ENCODE assay signal across 1 cellular context in the genomic region with DNA sequence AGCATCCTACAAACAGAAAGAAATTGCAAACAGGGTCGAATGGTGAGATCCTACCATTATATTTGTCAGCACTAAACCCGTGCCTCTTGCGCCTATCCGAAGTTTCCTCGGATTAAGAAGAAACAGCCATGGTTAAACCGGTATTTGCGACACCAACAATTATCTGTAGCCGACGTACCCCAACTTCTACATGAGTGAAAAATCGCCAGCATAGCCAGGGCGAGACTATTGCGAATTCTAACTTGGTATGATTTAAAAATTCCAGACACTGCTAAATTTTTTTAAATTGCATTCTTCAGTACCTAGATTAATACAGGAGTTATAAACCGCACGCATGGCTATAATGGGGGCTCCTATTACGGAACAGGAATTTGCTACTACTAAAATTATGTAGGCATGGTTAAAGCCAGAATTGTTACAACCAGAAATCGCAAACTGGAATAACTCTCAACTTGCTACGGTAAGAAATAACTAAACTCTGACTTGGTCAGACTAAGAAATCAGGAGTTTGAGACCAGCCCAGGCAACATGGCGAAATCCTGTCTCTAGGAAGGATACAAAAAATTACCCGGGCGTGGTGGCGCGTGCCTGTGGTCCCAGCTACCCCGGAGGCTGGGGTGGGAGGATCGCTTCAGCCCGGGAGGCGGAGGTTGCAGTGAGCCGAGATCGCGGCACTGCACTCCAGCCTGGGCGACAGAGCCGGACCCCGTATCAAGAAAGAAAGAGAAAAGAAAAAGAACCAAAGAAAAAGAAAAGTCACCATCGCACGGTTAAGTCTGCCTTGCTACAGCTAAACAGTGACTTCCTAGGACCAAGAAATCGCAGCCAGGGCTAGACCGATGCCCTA.
TF ChIP-seq lines count a peak whose summit lies in the region.

No MANE protein-coding gene starts in this region.

TF ChIP-seq in K562, 482 proteins besides CTCF, POLR2A, EP300 and RAD21 (continued from another document and continues in another):
- TF ChIP-seq, protein P1, sequence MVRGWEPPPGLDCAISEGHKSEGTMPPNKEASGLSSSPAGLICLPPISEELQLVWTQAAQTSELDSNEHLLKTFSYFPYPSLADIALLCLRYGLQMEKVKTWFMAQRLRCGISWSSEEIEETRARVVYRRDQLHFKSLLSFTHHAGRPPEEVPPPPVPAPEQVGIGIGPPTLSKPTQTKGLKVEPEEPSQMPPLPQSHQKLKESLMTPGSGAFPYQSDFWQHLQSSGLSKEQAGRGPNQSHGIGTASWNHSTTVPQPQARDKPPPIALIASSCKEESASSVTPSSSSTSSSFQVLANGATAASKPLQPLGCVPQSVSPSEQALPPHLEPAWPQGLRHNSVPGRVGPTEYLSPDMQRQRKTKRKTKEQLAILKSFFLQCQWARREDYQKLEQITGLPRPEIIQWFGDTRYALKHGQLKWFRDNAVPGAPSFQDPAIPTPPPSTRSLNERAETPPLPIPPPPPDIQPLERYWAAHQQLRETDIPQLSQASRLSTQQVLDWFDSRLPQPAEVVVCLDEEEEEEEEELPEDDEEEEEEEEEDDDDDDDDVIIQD (CRISPR knock-in tag; IDR thresholded peaks at IDR 0.05), result no peak
- no peak for TF ChIP-seq HCFC1 (IDR thresholded peaks at IDR 0.05; ENCODE audit: low read depth, low read length)
- TF ChIP-seq SRF (CRISPR knock-in tag; IDR thresholded peaks at IDR 0.05), result peak in 1 of 2 experiments; percentile 14; a peak in 1 of 4 replicates
- TF ChIP-seq, protein P2, sequence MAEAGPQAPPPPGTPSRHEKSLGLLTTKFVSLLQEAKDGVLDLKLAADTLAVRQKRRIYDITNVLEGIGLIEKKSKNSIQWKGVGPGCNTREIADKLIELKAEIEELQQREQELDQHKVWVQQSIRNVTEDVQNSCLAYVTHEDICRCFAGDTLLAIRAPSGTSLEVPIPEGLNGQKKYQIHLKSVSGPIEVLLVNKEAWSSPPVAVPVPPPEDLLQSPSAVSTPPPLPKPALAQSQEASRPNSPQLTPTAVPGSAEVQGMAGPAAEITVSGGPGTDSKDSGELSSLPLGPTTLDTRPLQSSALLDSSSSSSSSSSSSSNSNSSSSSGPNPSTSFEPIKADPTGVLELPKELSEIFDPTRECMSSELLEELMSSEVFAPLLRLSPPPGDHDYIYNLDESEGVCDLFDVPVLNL (CRISPR knock-in tag; IDR thresholded peaks at IDR 0.05; ENCODE audit: low read depth), result no peak
- TF ChIP-seq, protein P3, sequence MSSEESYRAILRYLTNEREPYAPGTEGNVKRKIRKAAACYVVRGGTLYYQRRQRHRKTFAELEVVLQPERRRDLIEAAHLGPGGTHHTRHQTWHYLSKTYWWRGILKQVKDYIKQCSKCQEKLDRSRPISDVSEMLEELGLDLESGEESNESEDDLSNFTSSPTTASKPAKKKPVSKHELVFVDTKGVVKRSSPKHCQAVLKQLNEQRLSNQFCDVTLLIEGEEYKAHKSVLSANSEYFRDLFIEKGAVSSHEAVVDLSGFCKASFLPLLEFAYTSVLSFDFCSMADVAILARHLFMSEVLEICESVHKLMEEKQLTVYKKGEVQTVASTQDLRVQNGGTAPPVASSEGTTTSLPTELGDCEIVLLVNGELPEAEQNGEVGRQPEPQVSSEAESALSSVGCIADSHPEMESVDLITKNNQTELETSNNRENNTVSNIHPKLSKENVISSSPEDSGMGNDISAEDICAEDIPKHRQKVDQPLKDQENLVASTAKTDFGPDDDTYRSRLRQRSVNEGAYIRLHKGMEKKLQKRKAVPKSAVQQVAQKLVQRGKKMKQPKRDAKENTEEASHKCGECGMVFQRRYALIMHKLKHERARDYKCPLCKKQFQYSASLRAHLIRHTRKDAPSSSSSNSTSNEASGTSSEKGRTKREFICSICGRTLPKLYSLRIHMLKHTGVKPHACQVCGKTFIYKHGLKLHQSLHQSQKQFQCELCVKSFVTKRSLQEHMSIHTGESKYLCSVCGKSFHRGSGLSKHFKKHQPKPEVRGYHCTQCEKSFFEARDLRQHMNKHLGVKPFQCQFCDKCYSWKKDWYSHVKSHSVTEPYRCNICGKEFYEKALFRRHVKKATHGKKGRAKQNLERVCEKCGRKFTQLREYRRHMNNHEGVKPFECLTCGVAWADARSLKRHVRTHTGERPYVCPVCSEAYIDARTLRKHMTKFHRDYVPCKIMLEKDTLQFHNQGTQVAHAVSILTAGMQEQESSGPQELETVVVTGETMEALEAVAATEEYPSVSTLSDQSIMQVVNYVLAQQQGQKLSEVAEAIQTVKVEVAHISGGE (CRISPR knock-in tag; IDR thresholded peaks at IDR 0.05), result no peak
- TF ChIP-seq, protein P4, sequence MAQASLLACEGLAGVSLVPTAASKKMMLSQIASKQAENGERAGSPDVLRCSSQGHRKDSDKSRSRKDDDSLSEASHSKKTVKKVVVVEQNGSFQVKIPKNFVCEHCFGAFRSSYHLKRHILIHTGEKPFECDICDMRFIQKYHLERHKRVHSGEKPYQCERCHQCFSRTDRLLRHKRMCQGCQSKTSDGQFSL (CRISPR knock-in tag; IDR thresholded peaks at IDR 0.05), result no peak
- TF ChIP-seq, protein P4 (tag; IDR thresholded peaks at IDR 0.05), result no peak
- no peak for TF ChIP-seq FOXJ3 (CRISPR knock-in tag; IDR thresholded peaks at IDR 0.05)
- no peak for TF ChIP-seq SMAD1 (IDR thresholded peaks at IDR 0.05; ENCODE audit: low read depth, low read length, partially characterized antibody)
- TF ChIP-seq, protein P5, sequence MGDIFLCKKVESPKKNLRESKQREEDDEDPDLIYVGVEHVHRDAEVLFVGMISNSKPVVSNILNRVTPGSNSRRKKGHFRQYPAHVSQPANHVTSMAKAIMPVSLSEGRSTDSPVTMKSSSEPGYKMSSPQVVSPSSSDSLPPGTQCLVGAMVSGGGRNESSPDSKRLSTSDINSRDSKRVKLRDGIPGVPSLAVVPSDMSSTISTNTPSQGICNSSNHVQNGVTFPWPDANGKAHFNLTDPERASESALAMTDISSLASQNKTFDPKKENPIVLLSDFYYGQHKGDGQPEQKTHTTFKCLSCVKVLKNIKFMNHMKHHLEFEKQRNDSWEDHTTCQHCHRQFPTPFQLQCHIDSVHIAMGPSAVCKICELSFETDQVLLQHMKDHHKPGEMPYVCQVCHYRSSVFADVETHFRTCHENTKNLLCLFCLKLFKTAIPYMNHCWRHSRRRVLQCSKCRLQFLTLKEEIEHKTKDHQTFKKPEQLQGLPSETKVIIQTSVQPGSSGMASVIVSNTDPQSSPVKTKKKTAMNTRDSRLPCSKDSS (IDR thresholded peaks at IDR 0.05; ENCODE audit: low read depth, partially characterized antibody), result no peak
- no peak for TF ChIP-seq TBP (optimal IDR thresholded peaks at IDR 0.05; ENCODE audit: low read depth, low read length)
- TF ChIP-seq, protein P6, sequence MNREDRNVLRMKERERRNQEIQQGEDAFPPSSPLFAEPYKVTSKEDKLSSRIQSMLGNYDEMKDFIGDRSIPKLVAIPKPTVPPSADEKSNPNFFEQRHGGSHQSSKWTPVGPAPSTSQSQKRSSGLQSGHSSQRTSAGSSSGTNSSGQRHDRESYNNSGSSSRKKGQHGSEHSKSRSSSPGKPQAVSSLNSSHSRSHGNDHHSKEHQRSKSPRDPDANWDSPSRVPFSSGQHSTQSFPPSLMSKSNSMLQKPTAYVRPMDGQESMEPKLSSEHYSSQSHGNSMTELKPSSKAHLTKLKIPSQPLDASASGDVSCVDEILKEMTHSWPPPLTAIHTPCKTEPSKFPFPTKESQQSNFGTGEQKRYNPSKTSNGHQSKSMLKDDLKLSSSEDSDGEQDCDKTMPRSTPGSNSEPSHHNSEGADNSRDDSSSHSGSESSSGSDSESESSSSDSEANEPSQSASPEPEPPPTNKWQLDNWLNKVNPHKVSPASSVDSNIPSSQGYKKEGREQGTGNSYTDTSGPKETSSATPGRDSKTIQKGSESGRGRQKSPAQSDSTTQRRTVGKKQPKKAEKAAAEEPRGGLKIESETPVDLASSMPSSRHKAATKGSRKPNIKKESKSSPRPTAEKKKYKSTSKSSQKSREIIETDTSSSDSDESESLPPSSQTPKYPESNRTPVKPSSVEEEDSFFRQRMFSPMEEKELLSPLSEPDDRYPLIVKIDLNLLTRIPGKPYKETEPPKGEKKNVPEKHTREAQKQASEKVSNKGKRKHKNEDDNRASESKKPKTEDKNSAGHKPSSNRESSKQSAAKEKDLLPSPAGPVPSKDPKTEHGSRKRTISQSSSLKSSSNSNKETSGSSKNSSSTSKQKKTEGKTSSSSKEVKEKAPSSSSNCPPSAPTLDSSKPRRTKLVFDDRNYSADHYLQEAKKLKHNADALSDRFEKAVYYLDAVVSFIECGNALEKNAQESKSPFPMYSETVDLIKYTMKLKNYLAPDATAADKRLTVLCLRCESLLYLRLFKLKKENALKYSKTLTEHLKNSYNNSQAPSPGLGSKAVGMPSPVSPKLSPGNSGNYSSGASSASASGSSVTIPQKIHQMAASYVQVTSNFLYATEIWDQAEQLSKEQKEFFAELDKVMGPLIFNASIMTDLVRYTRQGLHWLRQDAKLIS (CRISPR knock-in tag; IDR thresholded peaks at IDR 0.05), result no peak
- no peak for TF ChIP-seq PTRF (tag; IDR thresholded peaks at IDR 0.05)
- no peak for TF ChIP-seq NFXL1 (CRISPR knock-in tag; IDR thresholded peaks at IDR 0.05)
- no peak for TF ChIP-seq HNRNPH1 (optimal IDR thresholded peaks at IDR 0.05; ENCODE audit: low read depth, low read length)
- no peak for TF ChIP-seq ARID1B (IDR thresholded peaks at IDR 0.05)
- TF ChIP-seq HEY1 (CRISPR knock-in tag; IDR thresholded peaks at IDR 0.05; ENCODE audit: borderline replicate concordance), result no peak
- TF ChIP-seq MECOM (CRISPR knock-in tag; IDR thresholded peaks at IDR 0.05), result no peak
- no peak for TF ChIP-seq STAG1 (CRISPR knock-in tag; IDR thresholded peaks at IDR 0.05; ENCODE audit: borderline replicate concordance)
- TF ChIP-seq ZNF354B (CRISPR knock-in tag; IDR thresholded peaks at IDR 0.05), result no peak
- no peak for TF ChIP-seq TEAD2 (tag; IDR thresholded peaks at IDR 0.05)
- TF ChIP-seq BACH1 (tag; IDR thresholded peaks at IDR 0.05), result peak; percentile 36; the same call in 1 of the 2 replicates
- no peak for TF ChIP-seq ZNF274 (IDR thresholded peaks at IDR 0.05; ENCODE audit: borderline replicate concordance, low read depth, low read length)
- TF ChIP-seq, protein P7, sequence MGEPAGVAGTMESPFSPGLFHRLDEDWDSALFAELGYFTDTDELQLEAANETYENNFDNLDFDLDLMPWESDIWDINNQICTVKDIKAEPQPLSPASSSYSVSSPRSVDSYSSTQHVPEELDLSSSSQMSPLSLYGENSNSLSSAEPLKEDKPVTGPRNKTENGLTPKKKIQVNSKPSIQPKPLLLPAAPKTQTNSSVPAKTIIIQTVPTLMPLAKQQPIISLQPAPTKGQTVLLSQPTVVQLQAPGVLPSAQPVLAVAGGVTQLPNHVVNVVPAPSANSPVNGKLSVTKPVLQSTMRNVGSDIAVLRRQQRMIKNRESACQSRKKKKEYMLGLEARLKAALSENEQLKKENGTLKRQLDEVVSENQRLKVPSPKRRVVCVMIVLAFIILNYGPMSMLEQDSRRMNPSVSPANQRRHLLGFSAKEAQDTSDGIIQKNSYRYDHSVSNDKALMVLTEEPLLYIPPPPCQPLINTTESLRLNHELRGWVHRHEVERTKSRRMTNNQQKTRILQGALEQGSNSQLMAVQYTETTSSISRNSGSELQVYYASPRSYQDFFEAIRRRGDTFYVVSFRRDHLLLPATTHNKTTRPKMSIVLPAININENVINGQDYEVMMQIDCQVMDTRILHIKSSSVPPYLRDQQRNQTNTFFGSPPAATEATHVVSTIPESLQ (CRISPR knock-in tag; IDR thresholded peaks at IDR 0.05), result no peak
- TF ChIP-seq, protein P8, sequence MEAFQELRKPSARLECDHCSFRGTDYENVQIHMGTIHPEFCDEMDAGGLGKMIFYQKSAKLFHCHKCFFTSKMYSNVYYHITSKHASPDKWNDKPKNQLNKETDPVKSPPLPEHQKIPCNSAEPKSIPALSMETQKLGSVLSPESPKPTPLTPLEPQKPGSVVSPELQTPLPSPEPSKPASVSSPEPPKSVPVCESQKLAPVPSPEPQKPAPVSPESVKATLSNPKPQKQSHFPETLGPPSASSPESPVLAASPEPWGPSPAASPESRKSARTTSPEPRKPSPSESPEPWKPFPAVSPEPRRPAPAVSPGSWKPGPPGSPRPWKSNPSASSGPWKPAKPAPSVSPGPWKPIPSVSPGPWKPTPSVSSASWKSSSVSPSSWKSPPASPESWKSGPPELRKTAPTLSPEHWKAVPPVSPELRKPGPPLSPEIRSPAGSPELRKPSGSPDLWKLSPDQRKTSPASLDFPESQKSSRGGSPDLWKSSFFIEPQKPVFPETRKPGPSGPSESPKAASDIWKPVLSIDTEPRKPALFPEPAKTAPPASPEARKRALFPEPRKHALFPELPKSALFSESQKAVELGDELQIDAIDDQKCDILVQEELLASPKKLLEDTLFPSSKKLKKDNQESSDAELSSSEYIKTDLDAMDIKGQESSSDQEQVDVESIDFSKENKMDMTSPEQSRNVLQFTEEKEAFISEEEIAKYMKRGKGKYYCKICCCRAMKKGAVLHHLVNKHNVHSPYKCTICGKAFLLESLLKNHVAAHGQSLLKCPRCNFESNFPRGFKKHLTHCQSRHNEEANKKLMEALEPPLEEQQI (IDR thresholded peaks at IDR 0.05), result no peak
- no peak for TF ChIP-seq ZZZ3 (IDR thresholded peaks at IDR 0.05)
- TF ChIP-seq BRD4 (IDR thresholded peaks at IDR 0.05), result no peak; the same call in 1 of the 2 replicates
- no peak for TF ChIP-seq SMAD4 (CRISPR knock-in tag; conservative IDR thresholded peaks at IDR 0.05)
- TF ChIP-seq CREBBP (IDR thresholded peaks at IDR 0.05; ENCODE audit: low read depth, low read length), result no peak
- TF ChIP-seq CHD4 (IDR thresholded peaks at IDR 0.05; ENCODE audit: insufficient read depth, insufficient replicate concordance, low read depth, low read length, poor library complexity, severe bottlenecking), result no peak
- TF ChIP-seq, protein P9, sequence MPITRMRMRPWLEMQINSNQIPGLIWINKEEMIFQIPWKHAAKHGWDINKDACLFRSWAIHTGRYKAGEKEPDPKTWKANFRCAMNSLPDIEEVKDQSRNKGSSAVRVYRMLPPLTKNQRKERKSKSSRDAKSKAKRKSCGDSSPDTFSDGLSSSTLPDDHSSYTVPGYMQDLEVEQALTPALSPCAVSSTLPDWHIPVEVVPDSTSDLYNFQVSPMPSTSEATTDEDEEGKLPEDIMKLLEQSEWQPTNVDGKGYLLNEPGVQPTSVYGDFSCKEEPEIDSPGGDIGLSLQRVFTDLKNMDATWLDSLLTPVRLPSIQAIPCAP (CRISPR knock-in tag; IDR thresholded peaks at IDR 0.05; ENCODE audit: borderline replicate concordance), result no peak
